In genomic region chr16:24440296-24440695, GRCh38 we compare ENCODE assay signal across 28 cellular contexts.
"Had no signal": no experiment of that assay in that cellular context is flagged by ENCODE, and none has a peak within 500 bp of the region (broad histone marks: within the 10 kb centered on the region; RNA-seq: fewer than 3 reads in every experiment).

No MANE protein-coding gene starts in this region.

- ATAC-seq: activated CD4-positive, CD25-positive, alpha-beta regulatory T cell treated with anti-CD3 and anti-CD28 coated beads, Interleukin-2, amount 50 U/mL, for 24 hours; activated CD8-positive, alpha-beta memory T cell treated with anti-CD3 and anti-CD28 coated beads, Interleukin-2, amount 10 ng/mL, durations not matched to agents 7 days and 5 days; T-cell had no signal

- H3K4me3 Mint-ChIP-seq: activated CD8-positive, alpha-beta memory T cell treated with anti-CD3 and anti-CD28 coated beads, Interleukin-2, amount 10 ng/mL, durations not matched to agents 7 days and 5 days; activated naive CD4-positive, alpha-beta T cell treated with anti-CD3 and anti-CD28 coated beads, Interleukin-2, amount 50 U/mL, for 24 hours; activated T-cell treated with anti-CD3 and anti-CD28 coated beads, Interleukin-2, amount 50 U/mL, for 24 hours; activated T-helper 1 cell treated with anti-CD3 and anti-CD28 coated beads, Interleukin-12 subunit alpha, Interleukin-12 subunit beta, Interleukin-2, Interleukin-4 antibody, amounts not matched to agents 30 ng/mL and 10 ng/mL and 1 ng/mL, durations not matched to agents 14 hours and 24 hours and 36 hours; T-cell had no signal

- DNase-seq: activated CD4-positive, alpha-beta T cell treated with anti-CD3 and anti-CD28 coated beads for 48 hours; activated CD4-positive, alpha-beta T cell treated with anti-CD3 and anti-CD28 coated beads, Interleukin-2, amount 50 U/mL, for 48 hours; activated CD8-positive, alpha-beta memory T cell treated with anti-CD3 and anti-CD28 coated beads, Interleukin-2, amount 10 ng/mL, durations not matched to agents 7 days and 5 days; activated effector memory CD4-positive, alpha-beta T cell treated with Interleukin-2 at 50 U/mL for 16 hours; activated naive CD4-positive, alpha-beta T cell; activated T-cell treated with anti-CD3 and anti-CD28 coated beads, Interleukin-2, amount 50 U/mL, for 24 hours; aorta; central memory CD4-positive, alpha-beta T cell; Kasumi-1; KBM-7; NCI-H1092; NCI-H1417; NCI-H1694; NCI-H2029; NCI-H2107; NCI-H2171 treated with DMSO at 0.1 percent for 48 hours; NCI-H226; NCI-H526 treated with DMSO at 0.1 percent for 48 hours; NCI-H82; PC-9; SHP77 treated with DMSO at 0.1 percent for 48 hours; T-cell; T-helper 2 cell; T1000 had no signal

- H3K36me3 Mint-ChIP-seq: activated CD8-positive, alpha-beta memory T cell treated with anti-CD3 and anti-CD28 coated beads, Interleukin-2, amount 10 ng/mL, durations not matched to agents 7 days and 5 days; activated naive CD4-positive, alpha-beta T cell treated with anti-CD3 and anti-CD28 coated beads, Interleukin-2, amount 50 U/mL, for 24 hours; T-cell had no signal

- H3K4me1 Mint-ChIP-seq: activated CD8-positive, alpha-beta memory T cell treated with anti-CD3 and anti-CD28 coated beads, Interleukin-2, amount 10 ng/mL, durations not matched to agents 7 days and 5 days; activated naive CD4-positive, alpha-beta T cell treated with anti-CD3 and anti-CD28 coated beads, Interleukin-2, amount 50 U/mL, for 24 hours; T-cell had no signal

- H3K27ac Mint-ChIP-seq: activated CD8-positive, alpha-beta memory T cell treated with anti-CD3 and anti-CD28 coated beads, Interleukin-2, amount 10 ng/mL, durations not matched to agents 7 days and 5 days; activated naive CD4-positive, alpha-beta T cell treated with anti-CD3 and anti-CD28 coated beads, Interleukin-2, amount 50 U/mL, for 24 hours; activated T-cell treated with anti-CD3 and anti-CD28 coated beads, Interleukin-2, amount 50 U/mL, for 24 hours; activated T-helper 1 cell treated with anti-CD3 and anti-CD28 coated beads, Interleukin-12 subunit alpha, Interleukin-12 subunit beta, Interleukin-2, Interleukin-4 antibody, amounts not matched to agents 30 ng/mL and 10 ng/mL and 1 ng/mL, durations not matched to agents 14 hours and 24 hours and 36 hours; T-cell had no signal

- H3K27ac ChIP-seq: PC-9, SK-N-MC had no signal

- H3K9me3 Mint-ChIP-seq: activated naive CD4-positive, alpha-beta T cell treated with anti-CD3 and anti-CD28 coated beads, Interleukin-2, amount 50 U/mL, for 24 hours; activated T-cell treated with anti-CD3 and anti-CD28 coated beads, Interleukin-2, amount 50 U/mL, for 24 hours; activated T-helper 1 cell treated with anti-CD3 and anti-CD28 coated beads, Interleukin-12 subunit alpha, Interleukin-12 subunit beta, Interleukin-2, Interleukin-4 antibody, amounts not matched to agents 30 ng/mL and 10 ng/mL and 1 ng/mL, durations not matched to agents 14 hours and 24 hours and 36 hours had no signal

- H3K4me3 ChIP-seq: PC-9, SK-N-MC had no signal
